ENCODE assay signal across 8 cellular contexts in genomic region chr3:31960793-31961431, GRCh38. TPM values are rescaled to one million over a fixed set of nuclear protein-coding genes. Genes with fewer than 3 reads are reported as not detected.
DNase-seq lines count a peak whose midpoint lies in the region; ATAC-seq and TF ChIP-seq lines count a peak whose summit lies in the region.
"Had no signal": no experiment of that assay in that cellular context is flagged by ENCODE, and none has a peak within 500 bp of the region (broad histone marks: within the 10 kb centered on the region; RNA-seq: fewer than 3 reads in every experiment).

No MANE protein-coding gene starts in this region.

- peak overlapping the region; percentile 93 to 98 (median 98) for H3K27ac Mint-ChIP-seq in IgD-negative memory B cell
- H3K27ac Mint-ChIP-seq in activated naive CD4-positive, alpha-beta T cell treated with anti-CD3 and anti-CD28 coated beads, Interleukin-2, amount 10 ng/mL, durations not matched to agents 7 days and 5 days, result no peak overlapping the region

- no peak for TF ChIP-seq CTCF in stomach (IDR thresholded peaks at IDR 0.05)

- ATAC-seq in GM19463 (IDR thresholded peaks at IDR 0.05; ENCODE audit: unreplicated experiment) (peak; percentile 55), left lobe of liver (no peak)
- ATAC-seq: K562 had no signal

- DNase-seq in epithelial cell of prostate (ENCODE audit: low read depth, low spot score) (no peak), stomach (no peak), left lobe of liver (ENCODE audit: low spot score) (no peak), MV-4-11 (lab: John Stamatoyannopoulos, UW) (no peak)
- no peak for DNase-seq in activated naive CD4-positive, alpha-beta T cell treated with anti-CD3 and anti-CD28 coated beads, Interleukin-2, amount 10 ng/mL, durations not matched to agents 7 days and 5 days

- no peaks in the 10 kb centered on the region for H3K27me3 ChIP-seq in stomach

- H3K27ac ChIP-seq in epithelial cell of prostate (peak overlapping the region; percentile 88), stomach (peak overlapping the region in 4 of 5 donors; percentile 73 to 82 (median 78))

- intact Hi-C loops in stomach (cut with DNase I; ENCODE audit: low total_unique reads), result no loop called here

- no peak for TF ChIP-seq POLR2A in stomach (IDR thresholded peaks at IDR 0.05)

- 31 to 48% (median 41%) methylated on average over 4 of the region's 4 CpGs for WGBS in stomach, 5 donors

- no peaks in the 10 kb centered on the region for H3K9me3 Mint-ChIP-seq in IgD-negative memory B cell
- H3K9me3 Mint-ChIP-seq in activated naive CD4-positive, alpha-beta T cell treated with anti-CD3 and anti-CD28 coated beads, Interleukin-2, amount 10 ng/mL, durations not matched to agents 7 days and 5 days, result peaks cover 2% of the 10 kb centered on the region

- H3K4me3 ChIP-seq in stomach, result no peak overlapping the region
- H3K4me3 ChIP-seq: K562 had no signal

- H3K4me1 Mint-ChIP-seq in IgD-negative memory B cell, result peaks cover 45 to 68% (median 61%) of the 10 kb centered on the region in 3 donors
- H3K4me1 Mint-ChIP-seq in activated naive CD4-positive, alpha-beta T cell treated with anti-CD3 and anti-CD28 coated beads, Interleukin-2, amount 10 ng/mL, durations not matched to agents 7 days and 5 days, result peaks cover 9% of the 10 kb centered on the region

- peaks cover 0 to under 1% (median 0%) of the 10 kb centered on the region in 4 donors for H3K9me3 ChIP-seq in stomach

- H3K36me3 ChIP-seq in stomach, result no peaks in the 10 kb centered on the region

- peaks cover 25 to 40% (median 29%) of the 10 kb centered on the region in 4 donors for H3K4me1 ChIP-seq in stomach

- H3K4me3 Mint-ChIP-seq in IgD-negative memory B cell, result peak overlapping the region; percentile 90 to 95 (median 93)
- H3K4me3 Mint-ChIP-seq in activated naive CD4-positive, alpha-beta T cell treated with anti-CD3 and anti-CD28 coated beads, Interleukin-2, amount 10 ng/mL, durations not matched to agents 7 days and 5 days, result no peak overlapping the region

- CTCF ChIA-PET in activated naive CD4-positive, alpha-beta T cell treated with anti-CD3 and anti-CD28 coated beads, Interleukin-2, amount 10 ng/mL, durations not matched to agents 7 days and 5 days (lab: Charles Lee), result interaction anchor here (0.9 kb wide), 2 partner anchors 9 to 14 kb away, joined by 3 read pairs; no protein-coding TSS in a partner anchor

- H3K36me3 Mint-ChIP-seq in IgD-negative memory B cell, result peaks cover 7% of the 10 kb centered on the region
- no peaks in the 10 kb centered on the region for H3K36me3 Mint-ChIP-seq in activated naive CD4-positive, alpha-beta T cell treated with anti-CD3 and anti-CD28 coated beads, Interleukin-2, amount 10 ng/mL, durations not matched to agents 7 days and 5 days

- H3K27me3 Mint-ChIP-seq in IgD-negative memory B cell, result no peaks in the 10 kb centered on the region
- peaks cover 18% of the 10 kb centered on the region for H3K27me3 Mint-ChIP-seq in activated naive CD4-positive, alpha-beta T cell treated with anti-CD3 and anti-CD28 coated beads, Interleukin-2, amount 10 ng/mL, durations not matched to agents 7 days and 5 days

- no peak for TF ChIP-seq EP300 in stomach (IDR thresholded peaks at IDR 0.05)

RNA-seq across cellular contexts. Expression of gene OSBPL10, which starts 20.1 kb away (rescaled TPM):
- polyA plus RNA-seq in IgD-negative memory B cell (126 TPM), stomach (1 to 10 TPM; 3.3 to 6.0 (median 5.8) TPM)
- total RNA-seq in stomach (10 to 100 TPM in 3 of 5 donors, 1 to 10 TPM in 2; 1.8 to 37.7 (median 21.3) TPM), left lobe of liver (3.2 TPM)

RNA-seq across cellular contexts. Expression of gene ZNF860, which starts 20.6 kb away (rescaled TPM):
- polyA plus RNA-seq in IgD-negative memory B cell (27.7 TPM), stomach (1 to 10 TPM in 1 of 3 donors, under 1 TPM in 1, not detected in 1; 0.50 to 1.5 TPM)
- total RNA-seq in stomach (1 to 10 TPM in 2 of 5 donors, not detected in 3; 1.2 to 2.0 TPM), left lobe of liver (not detected)
- total RNA-seq: K562 had no signal
- polyA plus RNA-seq: K562 had no signal
